8 cellular contexts compared by ENCODE assay signal in genomic region chr9:101235105-101235866, GRCh38.
DNase-seq lines count a peak whose midpoint lies in the region; ATAC-seq and TF ChIP-seq lines count a peak whose summit lies in the region.

No MANE protein-coding gene starts in this region.

- H3K4me3 ChIP-seq in KMS-11 (IDR thresholded peaks at IDR 0.05; ENCODE audit: insufficient read depth, low read depth, low read length) = no peak overlapping the region

- no peak overlapping the region for H3K9ac ChIP-seq in KMS-11

- no peaks in the 10 kb centered on the region for H3K4me1 Mint-ChIP-seq in stimulated activated memory B cell treated with anti-CD40 and anti-IgM and Interleukin-4, amounts not matched to agents 10 μg/mL and 1 μg/mL and 100 μg/mL, for 72 hours

- no peaks in the 10 kb centered on the region for H3K27me3 ChIP-seq in KMS-11 (ENCODE audit: insufficient read depth, low read depth)

- H3K4me2 ChIP-seq in KMS-11 = no peak overlapping the region

- H4K20me1 ChIP-seq in KMS-11 (ENCODE audit: insufficient read depth) = no peaks in the 10 kb centered on the region

- no peaks in the 10 kb centered on the region for H3K36me3 Mint-ChIP-seq in stimulated activated memory B cell treated with anti-CD40 and anti-IgM and Interleukin-4, amounts not matched to agents 10 μg/mL and 1 μg/mL and 100 μg/mL, for 72 hours

- TF ChIP-seq CTCF in GM13976 (IDR thresholded peaks at IDR 0.05; ENCODE audit: borderline replicate concordance, control extremely low read depth, extremely low read depth, insufficient read depth, missing control alignments) (peak; percentile 12), KMS-11 (conservative IDR thresholded peaks at IDR 0.05; ENCODE audit: low read depth, low read length) (peak; percentile 65)

- no peaks in the 10 kb centered on the region for H3K79me2 ChIP-seq in KMS-11 (ENCODE audit: insufficient read depth, low read depth)

- no peaks in the 10 kb centered on the region for H3K9me3 Mint-ChIP-seq in stimulated activated memory B cell treated with anti-CD40 and anti-IgM and Interleukin-4, amounts not matched to agents 10 μg/mL and 1 μg/mL and 100 μg/mL, for 72 hours

- peaks cover 23% of the 10 kb centered on the region for H3K4me1 ChIP-seq in KMS-11 (ENCODE audit: low read depth, poor library complexity, severe bottlenecking)

- no peak overlapping the region for H3K4me3 Mint-ChIP-seq in stimulated activated memory B cell treated with anti-CD40 and anti-IgM and Interleukin-4, amounts not matched to agents 10 μg/mL and 1 μg/mL and 100 μg/mL, for 72 hours

- no peaks in the 10 kb centered on the region for H3K36me3 ChIP-seq in KMS-11 (ENCODE audit: insufficient read depth)

- no peak for ATAC-seq in stimulated activated memory B cell treated with anti-CD40 and anti-IgM and Interleukin-4, amounts not matched to agents 10 μg/mL and 1 μg/mL and 100 μg/mL, for 72 hours
- no peak for ATAC-seq in GM19324 (IDR thresholded peaks at IDR 0.05; ENCODE audit: low FRiP score, unreplicated experiment)

- H3K27ac ChIP-seq in KMS-11 = no peak overlapping the region

- in situ Hi-C loops in GM13976 (cut with MboI; ENCODE audit: low sequenced_read_pairs, unreplicated experiment) = no loop called here

- H3K27ac Mint-ChIP-seq in stimulated activated memory B cell treated with anti-CD40 and anti-IgM and Interleukin-4, amounts not matched to agents 10 μg/mL and 1 μg/mL and 100 μg/mL, for 72 hours = no peak overlapping the region

- H2AFZ ChIP-seq in KMS-11 (ENCODE audit: low read depth) = no peak overlapping the region

- DNase-seq in GM13976 (ENCODE audit: low spot score) (peak; percentile 8), SK-N-DZ (ENCODE audit: low spot score) (peak; percentile 17), inferior parietal cortex (ENCODE audit: extremely low spot score) (peak; percentile 90), epidermal melanocyte (ENCODE audit: insufficient read length, low spot score) (no peak), activated gamma-delta T cell (lab: John Stamatoyannopoulos, UW) (no peak)

- no peaks in the 10 kb centered on the region for H3K27me3 Mint-ChIP-seq in stimulated activated memory B cell treated with anti-CD40 and anti-IgM and Interleukin-4, amounts not matched to agents 10 μg/mL and 1 μg/mL and 100 μg/mL, for 72 hours

Comparison
In these comparisons a context has a peak if more than half of its experiments do, and no peak if none do; other contexts are left out.
1. DNase-seq: peak in GM13976 (single experiment), SK-N-DZ (single experiment) and inferior parietal cortex (single experiment); none in epidermal melanocyte (single experiment) and activated gamma-delta T cell (single experiment).